ENCODE assay signal across 2 cellular contexts in genomic region chr3:122001892-122002291, GRCh38.
TF ChIP-seq lines count a peak whose summit lies in the region.

No MANE protein-coding gene starts in this region.

TF ChIP-seq in HepG2, 621 proteins besides CTCF, POLR2A, EP300 and RAD21:
- TF ChIP-seq E2F2 (CRISPR knock-in tag; IDR thresholded peaks at IDR 0.05; ENCODE audit: borderline replicate concordance) = no peak
- TF ChIP-seq ZNF121 (CRISPR knock-in tag; IDR thresholded peaks at IDR 0.05) = 0 out of 2 replicates have a peak, but pooled peaks have one; percentile 59

TF ChIP-seq in K562, 482 proteins besides CTCF, POLR2A, EP300 and RAD21:
- TF ChIP-seq CEBPZ (IDR thresholded peaks at IDR 0.05; ENCODE audit: borderline replicate concordance, low read depth, low read length) (no peak), ZNF124 (CRISPR knock-in tag; IDR thresholded peaks at IDR 0.05) (no peak), DACH1 (IDR thresholded peaks at IDR 0.05; ENCODE audit: partially characterized antibody) (no peak), TFAM (CRISPR knock-in tag; conservative IDR thresholded peaks at IDR 0.05) (no peak), ZNF655 (CRISPR knock-in tag; IDR thresholded peaks at IDR 0.05) (no peak), RBM15 (IDR thresholded peaks at IDR 0.05; ENCODE audit: insufficient read depth, low read length) (no peak)
